ENCODE assay signal across 23 cellular contexts in the genomic region with DNA sequence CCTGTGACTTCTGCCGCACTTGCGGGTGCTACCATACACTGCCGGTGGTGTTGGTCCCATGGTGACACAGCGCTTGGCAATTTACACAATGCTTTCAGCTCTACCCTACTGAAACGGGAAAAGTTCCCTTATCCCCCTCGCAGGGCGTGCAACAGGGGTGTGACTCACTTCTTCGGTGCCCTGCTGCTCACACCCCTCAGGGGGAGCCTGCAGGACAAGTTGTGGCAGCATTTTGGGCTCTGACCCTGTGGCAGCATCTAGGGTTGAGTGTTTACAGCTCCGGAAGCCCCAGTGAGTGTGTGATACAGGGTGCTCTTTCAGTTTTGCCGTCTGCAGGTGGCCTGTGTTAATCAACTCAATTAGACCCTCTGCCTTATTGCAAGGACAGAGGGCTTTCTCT.
"Had no signal": no experiment of that assay in that cellular context is flagged by ENCODE, and none has a peak within 500 bp of the region (broad histone marks: within the 10 kb centered on the region; RNA-seq: fewer than 3 reads in every experiment).

No MANE protein-coding gene starts in this region.

- ATAC-seq: activated CD8-positive, alpha-beta T cell treated with anti-CD3 and anti-CD28 coated beads for 36 hours; activated T-cell treated with anti-CD3 and anti-CD28 coated beads, Interleukin-2, amount 50 U/mL, for 72 hours; body of pancreas; T-helper 17 cell had no signal

- H2AFZ ChIP-seq: PC-9 had no signal

- DNase-seq: activated CD4-positive, alpha-beta T cell treated with anti-CD3 and anti-CD28 coated beads, Interleukin-2, amount 50 U/mL, for 1 hour; activated CD4-positive, CD25-positive, alpha-beta regulatory T cell; activated CD8-positive, alpha-beta memory T cell treated with anti-CD3 and anti-CD28 coated beads, Interleukin-2, amount 50 U/mL, for 4 hours; activated CD8-positive, alpha-beta T cell treated with anti-CD3 and anti-CD28 coated beads for 36 hours; activated gamma-delta T cell treated with Interleukin-2 at 50 U/mL for 16 hours; activated naive CD4-positive, alpha-beta T cell treated with anti-CD3 and anti-CD28 coated beads, Interleukin-2, amount 10 ng/mL, durations not matched to agents 7 days and 5 days; activated naive CD8-positive, alpha-beta T cell treated with anti-CD3 and anti-CD28 coated beads, Interleukin-2, amount 10 ng/mL, durations not matched to agents 7 days and 5 days; activated T-cell treated with anti-CD3 and anti-CD28 coated beads, Interleukin-2, amount 50 U/mL, for 72 hours; body of pancreas; MG63; NCI-H1048; NCI-H146; NCI-H187 treated with DMSO at 0.1 percent for 48 hours; NCI-H2081 treated with DMSO at 0.1 percent for 48 hours; NCI-H446; NCI-H524; PC-9; SIG-M5; T-helper 17 cell; T-helper 9 cell had no signal

- H3K4me1 ChIP-seq: ascending aorta, body of pancreas had no signal

- H3K27ac ChIP-seq: ascending aorta, body of pancreas, KMS-11, PC-9, VCaP had no signal

- H3K36me3 ChIP-seq: ascending aorta, MG63 had no signal

- H3K4me3 ChIP-seq: ascending aorta, body of pancreas, MG63, PC-9 had no signal

- H3K9ac ChIP-seq: KMS-11 had no signal

- H3K9me3 ChIP-seq: ascending aorta, body of pancreas, MG63 had no signal

- H3K4me2 ChIP-seq: KMS-11, PC-9 had no signal

- H3K27me3 ChIP-seq: ascending aorta, body of pancreas, MG63 had no signal
